In genomic region chr7:116298576-116298975, GRCh38 we compare ENCODE assay signal across 35 cellular contexts.
"Had no signal": no experiment of that assay in that cellular context is flagged by ENCODE, and none has a peak within 500 bp of the region (broad histone marks: within the 10 kb centered on the region; RNA-seq: fewer than 3 reads in every experiment).

No MANE protein-coding gene starts in this region.

- H3K9ac ChIP-seq: KMS-11 had no signal

- H3K27ac ChIP-seq: KMS-11 had no signal

- H3K36me3 ChIP-seq: MG63 had no signal

- H3K27me3 ChIP-seq: MG63 had no signal

- H3K4me3 ChIP-seq: MG63 had no signal

- H3K4me2 ChIP-seq: KMS-11 had no signal

- DNase-seq: Karpas-422, Kasumi-1, MG63, MM.1S, MV-4-11, NCI-H1048, NCI-H1092, NCI-H1092 treated with DMSO at 0.1 percent for 48 hours, NCI-H1105, NCI-H1105 treated with DMSO at 0.1 percent for 48 hours, NCI-H1417, NCI-H1417 treated with DMSO at 0.1 percent for 48 hours, NCI-H1436, NCI-H1436 treated with DMSO at 0.1 percent for 48 hours, NCI-H146, NCI-H1694, NCI-H1694 treated with DMSO at 0.1 percent for 48 hours, NCI-H187, NCI-H187 treated with DMSO at 0.1 percent for 48 hours, NCI-H1930, NCI-H2029, NCI-H2029 treated with DMSO at 0.1 percent for 48 hours, NCI-H2081, NCI-H2081 treated with DMSO at 0.1 percent for 48 hours, NCI-H2107, NCI-H2171, NCI-H2171 treated with DMSO at 0.1 percent for 48 hours, NCI-H2227 treated with DMSO at 0.1 percent for 48 hours, NCI-H226, NCI-H345, NCI-H446, NCI-H446 treated with DMSO at 0.1 percent for 48 hours, NCI-H510A, NCI-H510A treated with DMSO at 0.1 percent for 48 hours had no signal

- H3K9me3 ChIP-seq: MG63 had no signal
